In the genomic region with DNA sequence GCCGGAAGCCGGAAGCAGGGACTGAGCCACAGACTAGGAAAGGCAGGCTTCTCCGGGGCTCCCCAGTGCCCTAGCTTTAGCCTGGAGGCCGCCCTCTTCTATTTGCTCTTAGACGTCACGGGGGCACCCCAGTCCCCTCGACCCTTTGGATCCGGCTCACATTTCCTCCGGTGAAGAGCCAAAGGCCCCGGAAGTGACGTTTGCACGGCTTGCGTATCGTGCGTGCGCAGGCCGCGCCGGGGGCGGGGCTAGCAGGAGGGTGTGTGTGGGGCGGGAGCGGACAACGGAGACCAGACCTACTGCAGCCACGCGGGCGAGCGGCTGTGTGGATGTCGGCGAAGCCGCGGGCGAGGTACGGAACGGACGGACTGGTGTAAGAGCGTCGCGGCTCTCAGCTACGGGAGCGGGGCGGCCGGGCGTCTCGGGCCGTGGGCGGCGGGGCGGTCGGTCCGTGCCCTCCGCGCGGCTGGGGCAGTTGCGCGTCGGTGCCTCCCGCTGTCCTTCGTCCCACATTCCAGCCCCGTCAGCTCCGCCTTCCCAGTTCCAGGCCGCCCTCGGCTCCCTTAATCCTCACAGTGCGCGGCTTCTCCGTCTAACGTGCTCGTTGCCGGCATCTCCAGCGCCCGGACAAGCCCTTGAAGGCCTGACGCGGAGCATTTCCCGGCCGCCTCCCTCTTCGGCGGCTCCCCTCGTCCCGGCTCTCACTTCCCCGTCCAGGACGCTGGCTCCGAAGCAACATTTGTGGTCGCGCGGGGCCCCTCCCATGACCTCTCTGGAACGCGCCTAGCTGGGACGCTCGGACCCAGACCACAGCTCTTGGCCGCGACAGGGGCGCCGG, we compare ENCODE assay signal across 8 cellular contexts. TPM values are rescaled to one million over a fixed set of nuclear protein-coding genes. Genes with fewer than 3 reads are reported as not detected.
DNase-seq lines count a peak whose midpoint lies in the region; ATAC-seq and TF ChIP-seq lines count a peak whose summit lies in the region.

No MANE protein-coding gene starts in this region.

- H3K4me3 Mint-ChIP-seq in chondrocyte (ENCODE audit: unreplicated experiment): peak overlapping the region; percentile 91

- peak; percentile 99 for DNase-seq in Ammon's horn (ENCODE audit: low spot score)
- peak; percentile 96 for DNase-seq in NCI-H460 (ENCODE audit: extremely low read depth, low read depth)
- DNase-seq in activated CD4-positive, alpha-beta T cell treated with anti-CD3 and anti-CD28 coated beads for 24 hours (ENCODE audit: low read depth in 2 of 2): peak; percentile 93 to 95
- peak; percentile 99 for DNase-seq in chondrocyte (ENCODE audit: low spot score)
- DNase-seq in kidney glomerular epithelial cell (lab: John Stamatoyannopoulos, UW): peak; percentile 83
- DNase-seq in stimulated activated CD4-positive, alpha-beta T cell treated with anti-CD3 and anti-CD28 coated beads, Interleukin-15, amount 100 ng/mL, for 48 hours (ENCODE audit: low read depth in 2 of 2): peak; percentile 95 to 97

- peak overlapping the region; percentile 99 for H3K27ac Mint-ChIP-seq in chondrocyte (ENCODE audit: unreplicated experiment)

- H3K36me3 Mint-ChIP-seq in chondrocyte (ENCODE audit: low read depth): peaks cover 1% of the 10 kb centered on the region

- no peaks in the 10 kb centered on the region for H3K9me3 Mint-ChIP-seq in chondrocyte (ENCODE audit: low read depth)

- H3K27me3 Mint-ChIP-seq in chondrocyte (ENCODE audit: low read depth): no peaks in the 10 kb centered on the region

- peak; percentile 97 for ATAC-seq in HG03432 (IDR thresholded peaks at IDR 0.05; ENCODE audit: unreplicated experiment)

- peak; percentile 94 for TF ChIP-seq POLR2A in GM19193 (IDR thresholded peaks at IDR 0.05; ENCODE audit: extremely low read depth, insufficient read depth, insufficient read length)

- peaks cover 18% of the 10 kb centered on the region for H3K4me1 Mint-ChIP-seq in chondrocyte (ENCODE audit: low read depth)

- no peak for TF ChIP-seq CTCF in chondrocyte (IDR thresholded peaks at IDR 0.05)

RNA-seq across cellular contexts. Expression of gene KCTD7, which starts 25.8 kb away (rescaled TPM):
- total RNA-seq in NCI-H460 (2014; rRNA removed; shearing (Covaris generic)): 8.7 and 10.3 TPM in 2 replicates
- 35.8 and 40.5 TPM in 2 replicates for polyA plus RNA-seq in NCI-H460 (2014; cell fraction: nucleus; rRNA removed)
- 16.4 to 22.6 TPM (median 21.5 TPM) in 3 replicates for total RNA-seq in chondrocyte

Comparison
In these comparisons a context has a peak if more than half of its experiments do, and no peak if none do; other contexts are left out.
1. Peak in every context shown above with its lines: DNase-seq and ATAC-seq.